In genomic region chr1:115189814-115190541, GRCh38 we compare ENCODE assay signal across 11 cellular contexts.
DNase-seq lines count a peak whose midpoint lies in the region; ATAC-seq, FAIRE-seq and TF ChIP-seq lines count a peak whose summit lies in the region.
"Had no signal": no experiment of that assay in that cellular context is flagged by ENCODE, and none has a peak within 500 bp of the region (broad histone marks: within the 10 kb centered on the region; RNA-seq: fewer than 3 reads in every experiment).

No MANE protein-coding gene starts in this region.

- no peak overlapping the region for H3K27ac Mint-ChIP-seq in Caco-2 (ENCODE audit: unreplicated experiment)
- H3K27ac Mint-ChIP-seq: activated naive CD4-positive, alpha-beta T cell treated with anti-CD3 and anti-CD28 coated beads, Interleukin-2, amount 50 U/mL, for 24 hours had no signal

- no peaks in the 10 kb centered on the region for H3K36me3 Mint-ChIP-seq in Caco-2 (ENCODE audit: insufficient read depth, unreplicated experiment)
- H3K36me3 Mint-ChIP-seq: activated naive CD4-positive, alpha-beta T cell treated with anti-CD3 and anti-CD28 coated beads, Interleukin-2, amount 50 U/mL, for 24 hours had no signal

- no peaks in the 10 kb centered on the region for H3K27me3 Mint-ChIP-seq in Caco-2 (ENCODE audit: insufficient read depth, unreplicated experiment)

- DNase-seq in AG09309 (ENCODE audit: low read depth) (peak; percentile 91), NCI-H460 (ENCODE audit: extremely low read depth, low read depth) (peak; percentile 64), endothelial cell of umbilical vein (ENCODE audit: low read depth, low spot score) (no peak), mucosa of descending colon (no peak), Caco-2 (no peak), SW 1271 (lab: John Stamatoyannopoulos, UW) (no peak), A673 (ENCODE audit: low spot score) (no peak), activated gamma-delta T cell treated with Interleukin-2 at 50 U/mL for 16 hours (no peak)
- DNase-seq: NCI-H2171 treated with DMSO at 0.1 percent for 48 hours had no signal

- H3K79me2 ChIP-seq in endothelial cell of umbilical vein (ENCODE audit: control insufficient read depth, insufficient read depth, low read length): no peaks in the 10 kb centered on the region

- H3K9me3 ChIP-seq in endothelial cell of umbilical vein (replicated peaks; ENCODE audit: control insufficient read depth, insufficient read depth, low read length) (no peaks in the 10 kb centered on the region), mucosa of descending colon (no peaks in the 10 kb centered on the region), Caco-2 (no peaks in the 10 kb centered on the region), A673 (ENCODE audit: low read depth, low read length, poor library complexity, severe bottlenecking) (no peaks in the 10 kb centered on the region)

- no peak overlapping the region for H3K4me3 Mint-ChIP-seq in Caco-2 (ENCODE audit: unreplicated experiment)
- H3K4me3 Mint-ChIP-seq: activated naive CD4-positive, alpha-beta T cell treated with anti-CD3 and anti-CD28 coated beads, Interleukin-2, amount 50 U/mL, for 24 hours had no signal

- peak overlapping the region; percentile 2 for H3K27ac ChIP-seq in endothelial cell of umbilical vein (ENCODE audit: insufficient read depth, low read depth, low read length)
- H3K27ac ChIP-seq in A673 (ENCODE audit: low read depth, low read length, poor library complexity, severe bottlenecking): no peak overlapping the region

- peaks cover 22% of the 10 kb centered on the region for H3K4me1 Mint-ChIP-seq in Caco-2 (ENCODE audit: low read depth, unreplicated experiment)
- H3K4me1 Mint-ChIP-seq: activated naive CD4-positive, alpha-beta T cell treated with anti-CD3 and anti-CD28 coated beads, Interleukin-2, amount 50 U/mL, for 24 hours had no signal

- dilution Hi-C loops in endothelial cell of umbilical vein (cut with MboI; ENCODE audit: extremely low pct_ligation_motif_present, low sequenced_read_pairs): no loop called here

- no peak overlapping the region for H2AFZ ChIP-seq in endothelial cell of umbilical vein (ENCODE audit: low read depth, low read length)

- no peaks in the 10 kb centered on the region for H3K9me3 Mint-ChIP-seq in Caco-2 (ENCODE audit: unreplicated experiment)
- H3K9me3 Mint-ChIP-seq: activated naive CD4-positive, alpha-beta T cell treated with anti-CD3 and anti-CD28 coated beads, Interleukin-2, amount 50 U/mL, for 24 hours had no signal

- H3K4me3 ChIP-seq in AG09309 (ENCODE audit: control insufficient read depth, low read depth, low read length): no peak overlapping the region
- no peak overlapping the region for H3K4me3 ChIP-seq in endothelial cell of umbilical vein (replicated peaks in 1 of 3; ENCODE audit: insufficient read depth in 1 of 3, low read depth in 1 of 3, low read length in 3 of 3)
- no peak overlapping the region for H3K4me3 ChIP-seq in mucosa of descending colon
- no peak overlapping the region for H3K4me3 ChIP-seq in Caco-2 (ENCODE audit: low read depth, low read length)
- no peak overlapping the region for H3K4me3 ChIP-seq in A673 (ENCODE audit: low read depth, low read length, poor library complexity, severe bottlenecking)

- POLR2A ChIA-PET in endothelial cell of umbilical vein (lab: Charles Lee) (no interaction called here), Caco-2 (lab: Charles Lee) (no interaction called here), A673 (lab: Charles Lee; ENCODE audit: low non-redundant PET) (no interaction called here)

- peak; percentile 73 for ATAC-seq in mucosa of descending colon

- peaks cover 8% of the 10 kb centered on the region for H3K4me1 ChIP-seq in endothelial cell of umbilical vein (ENCODE audit: control insufficient read depth, extremely low read depth, insufficient read depth, low read length)
- no peaks in the 10 kb centered on the region for H3K4me1 ChIP-seq in mucosa of descending colon (ENCODE audit: low read depth)
- H3K4me1 ChIP-seq in Caco-2: no peaks in the 10 kb centered on the region; the same call in 1 of the 2 replicates
- H3K4me1 ChIP-seq in A673 (ENCODE audit: insufficient read depth, low read length, poor library complexity, severe bottlenecking): no peaks in the 10 kb centered on the region

- H3K4me2 ChIP-seq in endothelial cell of umbilical vein (ENCODE audit: insufficient read depth, low read length): peak overlapping the region; percentile 18

- TF ChIP-seq CTCF in AG09309 (IDR thresholded peaks at IDR 0.05; ENCODE audit: control insufficient read depth, insufficient read depth, low read depth, low read length, missing control alignments) (no peak), endothelial cell of umbilical vein (IDR thresholded peaks at IDR 0.05; ENCODE audit: extremely low read depth in 1 of 2, insufficient read depth in 1 of 2, low read depth in 1 of 2, low read length in 2 of 2) (no peak), mucosa of descending colon (IDR thresholded peaks at IDR 0.05) (no peak), Caco-2 (IDR thresholded peaks at IDR 0.05; ENCODE audit: insufficient read depth in 1 of 2, low read depth in 1 of 2, low read length in 1 of 2, severe bottlenecking in 1 of 2, unreplicated experiment in 1 of 2) (no peak), A673 (conservative IDR thresholded peaks at IDR 0.05; ENCODE audit: low read depth, low read length) (no peak)

- CTCF ChIA-PET in endothelial cell of umbilical vein (lab: Charles Lee): interaction anchor here (0.7 kb wide), 1 partner anchor 26 kb away, joined by 3 read pairs; no protein-coding TSS in a partner anchor
- CTCF ChIA-PET in Caco-2 (lab: Charles Lee): no interaction called here
- CTCF ChIA-PET in A673 (lab: Charles Lee): interaction anchor here (0.6 kb wide), 1 partner anchor 418 kb away, joined by 4 read pairs; no protein-coding TSS in a partner anchor

- H3K9ac ChIP-seq in endothelial cell of umbilical vein (replicated peaks; ENCODE audit: extremely low read depth, insufficient read depth, low read length): no peak overlapping the region

- intact Hi-C loops in endothelial cell of umbilical vein (cut with micrococcal nuclease) (no loop called here), mucosa of descending colon (cut with DNase I, micrococcal nuclease) (no loop called here), Caco-2 (cut with micrococcal nuclease; ENCODE audit: unreplicated experiment) (no loop called here), A673 (cut with micrococcal nuclease; ENCODE audit: unreplicated experiment) (no loop called here)

- no peak for TF ChIP-seq POLR2A in endothelial cell of umbilical vein (IDR thresholded peaks at IDR 0.05; ENCODE audit: low read depth, low read length)

- no peaks in the 10 kb centered on the region for H3K27me3 ChIP-seq in endothelial cell of umbilical vein (ENCODE audit: control insufficient read depth in 2 of 2, insufficient read depth in 2 of 2, low read length in 2 of 2)
- H3K27me3 ChIP-seq in Caco-2 (replicated peaks; ENCODE audit: control insufficient read depth, insufficient read depth, low read length): no peaks in the 10 kb centered on the region
- H3K27me3 ChIP-seq in A673 (replicated peaks; ENCODE audit: insufficient read depth, low read depth, low read length, poor library complexity): no peaks in the 10 kb centered on the region

- H3K36me3 ChIP-seq in endothelial cell of umbilical vein (ENCODE audit: control insufficient read depth in 2 of 2, extremely low read depth in 1 of 2, insufficient read depth in 2 of 2, low read length in 2 of 2): no peaks in the 10 kb centered on the region
- H3K36me3 ChIP-seq in mucosa of descending colon (ENCODE audit: low read depth): no peaks in the 10 kb centered on the region
- no peaks in the 10 kb centered on the region for H3K36me3 ChIP-seq in Caco-2 (ENCODE audit: control insufficient read depth, insufficient read depth, low read length)
- no peaks in the 10 kb centered on the region for H3K36me3 ChIP-seq in A673 (ENCODE audit: insufficient read depth, low read length, poor library complexity, severe bottlenecking)

- no peak for FAIRE-seq in endothelial cell of umbilical vein (lab: Jason Lieb, UNC)
- FAIRE-seq: D721Med had no signal

- H3K9me1 ChIP-seq in endothelial cell of umbilical vein (replicated peaks; ENCODE audit: control insufficient read depth, extremely low read depth, insufficient read depth, low read length): no peaks in the 10 kb centered on the region

- H4K20me1 ChIP-seq in endothelial cell of umbilical vein (replicated peaks; ENCODE audit: control insufficient read depth, extremely low read depth, insufficient read depth, low read length): no peaks in the 10 kb centered on the region

- BruUV-seq in endothelial cell of umbilical vein (replicated peaks; lab: Mats Ljungman, UMichigan): no TSS peak
- no TSS peak for BruUV-seq in Caco-2 (replicated peaks; lab: Mats Ljungman, UMichigan)
- BruUV-seq in A673 (replicated peaks; lab: Mats Ljungman, UMichigan): no TSS peak

TF ChIP-seq in endothelial cell of umbilical vein, 7 proteins besides CTCF, POLR2A, EP300 and RAD21:
- no peak for TF ChIP-seq EZH2 (IDR thresholded peaks at IDR 0.05; ENCODE audit: borderline replicate concordance, low read depth, low read length, severe bottlenecking)
- TF ChIP-seq FOS (IDR thresholded peaks at IDR 0.05; ENCODE audit: borderline replicate concordance, insufficient read depth, low read length): no peak
- no peak for TF ChIP-seq JUN (IDR thresholded peaks at IDR 0.05; ENCODE audit: borderline replicate concordance, insufficient read depth, insufficient read length, low read depth)
- no peak for TF ChIP-seq POLR2AphosphoS5 (IDR thresholded peaks at IDR 0.05; ENCODE audit: insufficient read depth, low read depth, low read length)
- no peak for TF ChIP-seq MAX (IDR thresholded peaks at IDR 0.05; ENCODE audit: insufficient read depth, insufficient read length)
- no peak for TF ChIP-seq GATA2 (IDR thresholded peaks at IDR 0.05; ENCODE audit: insufficient read depth, insufficient read length, low read depth, low read length)
TF ChIP-seq in endothelial cell of umbilical vein: peak in this region for 0.

Comparison
In these comparisons a context has a peak if more than half of its experiments do, and no peak if none do; other contexts are left out.
1. DNase-seq: peak in AG09309 (single experiment) and NCI-H460 (single experiment); none in endothelial cell of umbilical vein (single experiment), mucosa of descending colon (0 of 3), Caco-2 (0 of 2), SW 1271 (0 of 2), A673 (single experiment) and activated gamma-delta T cell treated with Interleukin-2 at 50 U/mL for 16 hours (single experiment).